ENCODE assay signal across 17 cellular contexts in genomic region chr9:116695441-116695840, GRCh38.
"Had no signal": no experiment of that assay in that cellular context is flagged by ENCODE, and none has a peak within 500 bp of the region (broad histone marks: within the 10 kb centered on the region; RNA-seq: fewer than 3 reads in every experiment).

No MANE protein-coding gene starts in this region.

- H3K4me1 ChIP-seq: prostate gland, right lobe of liver, testis had no signal

- H3K27ac ChIP-seq: prostate gland, right lobe of liver, stomach, testis, upper lobe of left lung had no signal

- H3K9me3 ChIP-seq: prostate gland, right lobe of liver, stomach, testis, upper lobe of left lung had no signal

- H3K27me3 ChIP-seq: hepatocyte, right lobe of liver, stomach, testis, upper lobe of left lung had no signal

- H2AFZ ChIP-seq: hepatocyte had no signal

- H3K4me3 Mint-ChIP-seq: activated naive CD4-positive, alpha-beta T cell treated with anti-CD3 and anti-CD28 coated beads for 36 hours; nephron progenitor cell had no signal

- ATAC-seq: left lobe of liver, right lobe of liver had no signal

- DNase-seq: activated CD4-positive, alpha-beta T cell treated with anti-CD3 and anti-CD28 coated beads, Interleukin-2, amount 50 U/mL, for 48 hours; activated CD4-positive, CD25-positive, alpha-beta regulatory T cell treated with anti-CD3 and anti-CD28 coated beads, Interleukin-2, amount 50 U/mL, for 72 hours; activated naive CD4-positive, alpha-beta T cell treated with anti-CD3 and anti-CD28 coated beads for 36 hours; activated T-cell treated with anti-CD3 and anti-CD28 coated beads, Interleukin-2, amount 50 U/mL, for 1 hour; erythroblast; islet precursor cell; nephron progenitor cell; occipital lobe; right lobe of liver; stimulated activated CD4-positive, alpha-beta T cell treated with anti-CD3 and anti-CD28 coated beads, Interleukin-1b, Interleukin-23, amount 100 ng/mL, for 48 hours; stomach; testis; upper lobe of left lung had no signal

- H3K27ac Mint-ChIP-seq: activated naive CD4-positive, alpha-beta T cell treated with anti-CD3 and anti-CD28 coated beads for 36 hours; activated T-helper 2 cell treated with anti-CD3 and anti-CD28 coated beads, Interferon-gamma antibody, Interleukin-2, Interleukin-4, amounts not matched to agents 10 μg/mL and 5 μg/mL and 100 μg/mL, durations not matched to agents 14 hours and 24 hours and 36 hours; nephron progenitor cell had no signal

- H3K4me1 Mint-ChIP-seq: nephron progenitor cell had no signal

- H3K9me3 Mint-ChIP-seq: activated T-helper 2 cell treated with anti-CD3 and anti-CD28 coated beads, Interferon-gamma antibody, Interleukin-2, Interleukin-4, amounts not matched to agents 10 μg/mL and 5 μg/mL and 100 μg/mL, durations not matched to agents 14 hours and 24 hours and 36 hours; nephron progenitor cell had no signal

- H3K4me3 ChIP-seq: hepatocyte, prostate gland, right lobe of liver, stomach, testis, upper lobe of left lung had no signal

- H3K4me2 ChIP-seq: hepatocyte had no signal
